In genomic region chr15:99969261-99969960, GRCh38 we compare ENCODE assay signal across 25 cellular contexts.
A peak's percentile ranks its signal among the peaks of the same experiment; 100 is the strongest.
DNase-seq lines count a peak whose midpoint lies in the region; ATAC-seq, FAIRE-seq and TF ChIP-seq lines count a peak whose summit lies in the region.
"Had no signal": no experiment of that assay in that cellular context is flagged by ENCODE, and none has a peak within 500 bp of the region (broad histone marks: within the 10 kb centered on the region; RNA-seq: fewer than 3 reads in every experiment).

No MANE protein-coding gene starts in this region.

- no peak overlapping the region for H3K4me3 Mint-ChIP-seq in activated T-helper 17 cell treated with anti-CD3 and anti-CD28 coated beads, Interleukin-2, amount 50 U/mL, for 72 hours
- H3K4me3 Mint-ChIP-seq in T-helper 17 cell = no peak overlapping the region
- H3K4me3 Mint-ChIP-seq: B cell; CD8-positive, alpha-beta memory T cell; IgD-negative memory B cell had no signal

- H3K9me3 Mint-ChIP-seq in activated T-helper 17 cell treated with anti-CD3 and anti-CD28 coated beads, Interleukin-2, amount 50 U/mL, for 72 hours = no peaks in the 10 kb centered on the region
- H3K9me3 Mint-ChIP-seq: CD8-positive, alpha-beta memory T cell had no signal

- DNase-seq in activated effector memory CD4-positive, alpha-beta T cell treated with anti-CD3 and anti-CD28 coated beads, Interleukin-2, amount 50 U/mL, for 16 hours = peak; percentile 41
- no peak for DNase-seq in activated effector memory CD4-positive, alpha-beta T cell treated with Interleukin-2 at 50 U/mL for 16 hours
- DNase-seq in mesenteric fat pad (ENCODE audit: low spot score) (peak; percentile 47), posterior vena cava (ENCODE audit: low spot score) (peak; percentile 28), NCI-H2227 treated with DMSO at 0.1 percent for 48 hours (lab: John Stamatoyannopoulos, UW) (no peak), kidney (no peak), T-helper 17 cell (no peak)
- DNase-seq: DMS 273 treated with DMSO at 0.1 percent for 48 hours, DMS79, EL, GF-D8, MM.1S, NCI-H2029, NCI-H526 treated with DMSO at 0.1 percent for 48 hours, SIG-M5 had no signal

- no peak overlapping the region for H3K27ac ChIP-seq in kidney (ENCODE audit: low read depth in 2 of 2, low read length in 2 of 2)
- H3K27ac ChIP-seq: 22Rv1, C4-2B, HL-60, KMS-11 had no signal

- no peaks in the 10 kb centered on the region for H3K27me3 Mint-ChIP-seq in activated T-helper 17 cell treated with anti-CD3 and anti-CD28 coated beads, Interleukin-2, amount 50 U/mL, for 72 hours
- peaks cover 4% of the 10 kb centered on the region for H3K27me3 Mint-ChIP-seq in T-helper 17 cell
- H3K27me3 Mint-ChIP-seq: CD8-positive, alpha-beta memory T cell had no signal

- H3K4me3 ChIP-seq in kidney (ENCODE audit: low read length in 2 of 2) = no peak overlapping the region

- no peak overlapping the region for H3K9ac ChIP-seq in kidney (ENCODE audit: low read length in 2 of 2)
- H3K9ac ChIP-seq: KMS-11 had no signal

- no peaks in the 10 kb centered on the region for H3K4me1 Mint-ChIP-seq in activated T-helper 17 cell treated with anti-CD3 and anti-CD28 coated beads, Interleukin-2, amount 50 U/mL, for 72 hours
- peaks cover 2% of the 10 kb centered on the region for H3K4me1 Mint-ChIP-seq in T-helper 17 cell
- H3K4me1 Mint-ChIP-seq: B cell; CD8-positive, alpha-beta memory T cell; IgD-negative memory B cell had no signal

- H3K9me3 ChIP-seq in kidney (ENCODE audit: control insufficient read depth in 1 of 2, low read length in 2 of 2) (no peaks in the 10 kb centered on the region), T-helper 17 cell (ENCODE audit: control insufficient read depth, low read length, poor library complexity, severe bottlenecking) (no peaks in the 10 kb centered on the region)

- H3K36me3 ChIP-seq in kidney (ENCODE audit: control insufficient read depth in 1 of 2, insufficient read depth in 2 of 2, low read length in 2 of 2) = no peaks in the 10 kb centered on the region

- no peaks in the 10 kb centered on the region for H3K4me1 ChIP-seq in kidney (ENCODE audit: control insufficient read depth in 1 of 2, insufficient read depth in 1 of 2, low read depth in 1 of 2, low read length in 2 of 2)

- ATAC-seq in activated T-helper 17 cell treated with anti-CD3 and anti-CD28 coated beads, Interleukin-2, amount 50 U/mL, for 72 hours (replicated peaks) = no peak
- no peak for ATAC-seq in T-helper 17 cell

- intact Hi-C loops in posterior vena cava (cut with DNase I) (loop anchor here in 1 of 2 donors (5.0 kb wide), 1 partner anchor 1458 kb away; no protein-coding TSS in a partner anchor), kidney (cut with DNase I) (no loop called here)

- FAIRE-seq in kidney (lab: Jason Lieb, UNC) = no peak
- FAIRE-seq: GM12891, H54 had no signal

- no peak overlapping the region for H3K27ac Mint-ChIP-seq in activated T-helper 17 cell treated with anti-CD3 and anti-CD28 coated beads, Interleukin-2, amount 50 U/mL, for 72 hours
- no peak overlapping the region for H3K27ac Mint-ChIP-seq in T-helper 17 cell
- H3K27ac Mint-ChIP-seq: B cell, IgD-negative memory B cell had no signal

- no peaks in the 10 kb centered on the region for H3K36me3 Mint-ChIP-seq in activated T-helper 17 cell treated with anti-CD3 and anti-CD28 coated beads, Interleukin-2, amount 50 U/mL, for 72 hours (ENCODE audit: low read depth)
- peaks cover 2% of the 10 kb centered on the region for H3K36me3 Mint-ChIP-seq in T-helper 17 cell (ENCODE audit: low read depth)
- H3K36me3 Mint-ChIP-seq: CD8-positive, alpha-beta memory T cell had no signal

- no peak for TF ChIP-seq CTCF in kidney (IDR thresholded peaks at IDR 0.05; ENCODE audit: borderline replicate concordance, extremely low read depth, insufficient read depth)

Comparison
In these comparisons a context has a peak if more than half of its experiments do, and no peak if none do; other contexts are left out.
1. DNase-seq: peak in activated effector memory CD4-positive, alpha-beta T cell treated with anti-CD3 and anti-CD28 coated beads, Interleukin-2, amount 50 U/mL, for 16 hours (single experiment), mesenteric fat pad (single experiment) and posterior vena cava (single experiment); none in activated effector memory CD4-positive, alpha-beta T cell treated with Interleukin-2 at 50 U/mL for 16 hours (single experiment), NCI-H2227 treated with DMSO at 0.1 percent for 48 hours (single experiment), kidney (single experiment) and T-helper 17 cell (0 of 3).